In the genomic region with DNA sequence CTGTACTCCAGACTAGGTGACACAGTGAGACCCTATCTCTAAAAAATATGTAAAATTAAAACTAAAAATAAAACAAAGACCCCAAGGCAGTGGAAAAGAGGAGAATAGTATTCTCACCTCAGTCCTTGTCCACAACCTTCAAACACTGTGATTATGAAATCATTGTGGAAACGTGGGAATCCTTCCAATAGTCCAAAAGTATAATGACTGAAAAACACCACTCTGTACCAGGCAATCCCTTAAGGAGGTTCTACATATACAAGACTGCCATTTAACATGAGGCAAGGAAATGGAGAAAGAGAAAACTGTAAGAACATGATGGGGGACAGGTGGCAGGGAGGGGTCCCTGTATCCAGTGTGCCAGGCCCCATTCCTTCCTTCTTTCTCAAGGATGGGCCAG, we compare ENCODE assay signal across 14 cellular contexts.
"Had no signal": no experiment of that assay in that cellular context is flagged by ENCODE, and none has a peak within 500 bp of the region (broad histone marks: within the 10 kb centered on the region; RNA-seq: fewer than 3 reads in every experiment).

No MANE protein-coding gene starts in this region.

- DNase-seq: activated B cell treated with CpG ODN at 0.5 μM for 24 hours; activated CD4-positive, alpha-beta T cell treated with anti-CD3 and anti-CD28 coated beads, Interleukin-2, amount 10 ng/mL, durations not matched to agents 24 days and 14 days; activated CD8-positive, alpha-beta memory T cell treated with anti-CD3 and anti-CD28 coated beads, Interleukin-2, amount 50 U/mL, for 4 hours; activated CD8-positive, alpha-beta T cell treated with anti-CD3 and anti-CD28 coated beads, Interleukin-2, amount 10 ng/mL, durations not matched to agents 7 days and 5 days; activated effector memory CD4-positive, alpha-beta T cell treated with anti-CD3 and anti-CD28 coated beads, Interleukin-2, amount 50 U/mL, for 16 hours; activated T-cell treated with anti-CD3 and anti-CD28 coated beads, Interleukin-2, amount 50 U/mL, for 48 hours; amniotic stem cell; effector memory CD4-positive, alpha-beta T cell; islet precursor cell; nephron progenitor cell; occipital lobe; stimulated activated CD4-positive, alpha-beta T cell treated with anti-CD3 and anti-CD28 coated beads, Interleukin-4, amount 100 ng/mL, for 4 hours; stimulated activated CD8-positive, alpha-beta memory T cell treated with anti-CD3 and anti-CD28 coated beads, Interleukin-4, amount 100 ng/mL, for 48 hours; stimulated activated naive CD8-positive, alpha-beta T cell treated with anti-CD3 and anti-CD28 coated beads, Interleukin-15, Interleukin-2, amounts not matched to agents 100 U/mL and 50 U/mL, for 24 hours had no signal

- ATAC-seq: activated CD8-positive, alpha-beta T cell treated with anti-CD3 and anti-CD28 coated beads, Interleukin-2, amount 10 ng/mL, durations not matched to agents 7 days and 5 days; stimulated activated naive CD8-positive, alpha-beta T cell treated with anti-CD3 and anti-CD28 coated beads, Interleukin-15, Interleukin-2, amounts not matched to agents 100 U/mL and 50 U/mL, for 24 hours had no signal
